Comparison of ENCODE assay signal across 8 cellular contexts in the genomic region with DNA sequence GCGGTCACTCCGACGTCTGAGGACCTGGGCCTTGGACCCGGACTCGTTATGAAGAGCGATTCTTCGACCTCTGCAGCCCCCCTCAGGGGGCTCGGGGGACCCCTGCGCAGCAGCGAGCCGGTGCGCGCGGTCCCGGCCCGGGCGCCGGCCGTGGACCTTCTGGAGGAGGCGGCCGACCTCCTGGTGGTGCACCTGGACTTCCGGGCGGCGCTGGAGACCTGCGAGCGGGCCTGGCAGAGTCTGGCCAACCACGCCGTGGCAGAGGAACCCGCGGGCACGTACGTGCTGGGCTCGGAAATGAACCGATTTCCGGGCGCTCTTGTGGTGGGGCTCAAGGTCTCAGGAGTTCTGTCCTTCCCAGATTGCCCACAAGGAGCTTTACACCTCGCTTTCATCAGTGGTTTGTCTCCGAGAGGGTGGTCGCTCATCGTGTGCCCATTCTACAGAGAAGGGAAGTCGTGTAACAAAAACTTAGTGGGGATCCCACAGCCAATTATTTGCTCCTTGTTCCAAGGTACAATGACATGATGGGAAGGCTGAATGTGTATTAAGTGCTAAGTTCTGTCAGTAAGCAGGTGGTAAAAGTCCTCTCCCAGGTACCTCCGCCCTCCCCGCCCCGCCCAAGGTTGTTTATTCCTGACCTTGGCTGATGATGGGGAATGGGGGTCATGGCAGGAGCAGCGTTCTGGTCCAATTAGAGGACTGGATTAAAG. TPM values are rescaled to one million over a fixed set of nuclear protein-coding genes. Genes with fewer than 3 reads are reported as not detected.
DNase-seq lines count a peak whose midpoint lies in the region; ATAC-seq and TF ChIP-seq lines count a peak whose summit lies in the region.

No MANE protein-coding gene starts in this region.

- no peak for TF ChIP-seq EP300 in stomach (IDR thresholded peaks at IDR 0.05)

- TF ChIP-seq CTCF in HL-60 (IDR thresholded peaks at IDR 0.05; ENCODE audit: insufficient read depth, low read length), result no peak
- no peak; the same call in 1 of the 2 replicates for TF ChIP-seq CTCF in VCaP (conservative IDR thresholded peaks at IDR 0.05)
- TF ChIP-seq CTCF in coronary artery (IDR thresholded peaks at IDR 0.05), result no peak
- TF ChIP-seq CTCF in lung (IDR thresholded peaks at IDR 0.05; ENCODE audit: control extremely low read depth, extremely low read depth), result no peak
- no peak for TF ChIP-seq CTCF in stomach (IDR thresholded peaks at IDR 0.05)

- CTCF ChIA-PET in activated CD4-positive, alpha-beta T cell treated with anti-CD3 and anti-CD28 coated beads for 36 hours (lab: Charles Lee), result interaction anchor here (0.7 to 5.2 kb wide), 7 partner anchors 9 to 311 kb away, joined by 3 to 37 read pairs (median 4); partner anchors contain the start of gene USP18

- H3K4me1 Mint-ChIP-seq in activated CD4-positive, alpha-beta T cell treated with anti-CD3 and anti-CD28 coated beads for 36 hours, result peaks cover 52% of the 10 kb centered on the region

- H3K4me3 ChIP-seq in HL-60 (replicated peaks; ENCODE audit: insufficient read depth, low read length) (peak overlapping the region; percentile 81), coronary artery (peak overlapping the region; percentile 74), lung (peak overlapping the region; percentile 96), stomach (peak overlapping the region; percentile 73 to 95 (median 85))

- H3K36me3 Mint-ChIP-seq in activated CD4-positive, alpha-beta T cell treated with anti-CD3 and anti-CD28 coated beads for 36 hours (ENCODE audit: low read depth), result peaks cover 44% of the 10 kb centered on the region

- H3K9me3 ChIP-seq in lung (ENCODE audit: control insufficient read depth in 2 of 2, insufficient read depth in 1 of 2, low read length in 1 of 2) (no peaks in the 10 kb centered on the region), stomach (no peaks in the 10 kb centered on the region)

- H3K27me3 Mint-ChIP-seq in activated CD4-positive, alpha-beta T cell treated with anti-CD3 and anti-CD28 coated beads for 36 hours, result no peaks in the 10 kb centered on the region

- H3K27ac ChIP-seq in HL-60 (replicated peaks) (peak overlapping the region; percentile 88), VCaP (peak overlapping the region; percentile 84), coronary artery (peak overlapping the region; percentile 72 to 79), lung (ENCODE audit: low read depth in 1 of 2, low read length in 1 of 2) (peak overlapping the region; percentile 75 to 78), stomach (peak overlapping the region; percentile 82 to 89 (median 89))

- POLR2A ChIA-PET in activated CD4-positive, alpha-beta T cell treated with anti-CD3 and anti-CD28 coated beads for 36 hours (lab: Charles Lee), result interaction anchor here (1.0 to 2.1 kb wide), 7 partner anchors 10 to 77 kb away, joined by 3 to 11 read pairs (median 5); partner anchors contain the start of gene USP18

- H3K4me3 Mint-ChIP-seq in activated CD4-positive, alpha-beta T cell treated with anti-CD3 and anti-CD28 coated beads for 36 hours, result peak overlapping the region; percentile 89

- TF ChIP-seq POLR2A in stomach (IDR thresholded peaks at IDR 0.05), result no peak

- intact Hi-C loops in activated CD4-positive, alpha-beta T cell treated with anti-CD3 and anti-CD28 coated beads for 36 hours (cut with DNase I, micrococcal nuclease), result loop anchor here in 1 of 2 experiments (2.0 to 5.0 kb wide), 4 partner anchors 34 to 312 kb away; partner anchors contain the start of gene TUBA8
- intact Hi-C loops in stomach (cut with DNase I; ENCODE audit: low total_unique reads), result loop anchor here (10.0 kb wide), 1 partner anchor 84 kb away; no protein-coding TSS in a partner anchor

- 8% methylated on average over 45 of the region's 45 CpGs for WGBS in lung, 2 donors
- WGBS in stomach, 5 donors, result 4 to 22% (median 5%) methylated on average over 10 to 45 of the region's 45 CpGs

- peak; percentile 72 for DNase-seq in activated CD4-positive, alpha-beta T cell treated with anti-CD3 and anti-CD28 coated beads for 36 hours
- no peak for DNase-seq in activated CD4-positive, alpha-beta T cell treated with anti-CD3 and anti-CD28 coated beads for 1 hour
- DNase-seq in HL-60 (ENCODE audit: low read depth in 1 of 2, low spot score in 1 of 2), result peak; percentile 49 to 53
- DNase-seq in coronary artery (ENCODE audit: low spot score), result no peak
- no peak for DNase-seq in lung (ENCODE audit: low spot score)
- DNase-seq in stomach, result peak; percentile 60
- DNase-seq in anterior cingulate cortex (lab: John Stamatoyannopoulos, UW), result no peak

- ATAC-seq in activated CD4-positive, alpha-beta T cell treated with anti-CD3 and anti-CD28 coated beads for 36 hours, result peak; percentile 19
- ATAC-seq in lung (ENCODE audit: insufficient read depth, low FRiP score), result no peak

- H3K27me3 ChIP-seq in HL-60 (ENCODE audit: insufficient read depth, poor library complexity, severe bottlenecking) (no peaks in the 10 kb centered on the region), lung (ENCODE audit: control insufficient read depth, insufficient read depth) (no peaks in the 10 kb centered on the region), stomach (no peaks in the 10 kb centered on the region)

- peaks cover 10 to 13% of the 10 kb centered on the region in 2 donors for H3K36me3 ChIP-seq in lung (ENCODE audit: control insufficient read depth in 2 of 2, insufficient read depth in 2 of 2, low read length in 2 of 2)
- H3K36me3 ChIP-seq in stomach, result peaks cover 15 to 43% (median 41%) of the 10 kb centered on the region in 4 donors

- H3K9me3 Mint-ChIP-seq in activated CD4-positive, alpha-beta T cell treated with anti-CD3 and anti-CD28 coated beads for 36 hours (ENCODE audit: low read depth), result no peaks in the 10 kb centered on the region

- H3K4me1 ChIP-seq in lung (ENCODE audit: control insufficient read depth in 2 of 2, insufficient read depth in 2 of 2, low read length in 2 of 2) (peaks cover 6 to 10% of the 10 kb centered on the region in 2 donors), stomach (peaks cover 22 to 52% (median 37%) of the 10 kb centered on the region in 4 donors)

- H3K27ac Mint-ChIP-seq in activated CD4-positive, alpha-beta T cell treated with anti-CD3 and anti-CD28 coated beads for 36 hours, result peak overlapping the region; percentile 98

RNA-seq across cellular contexts. Expression of gene PEX26, which starts 0.7 kb away (rescaled TPM):
- total RNA-seq in activated CD4-positive, alpha-beta T cell treated with anti-CD3 and anti-CD28 coated beads for 36 hours, result 10 to 100 TPM; 50.7 to 58.0 TPM
- 10 to 100 TPM; 19.1 to 36.9 TPM for total RNA-seq in lung
- polyA plus RNA-seq in lung, result 10 to 100 TPM; 16.9 to 19.8 TPM
- 100 to 1,000 TPM in 1 of 5 donors, 10 to 100 TPM in 4; 11.7 to 564 (median 17.9) TPM for total RNA-seq in stomach
- polyA plus RNA-seq in stomach, result 10 to 100 TPM in 2 of 3 donors, 1 to 10 TPM in 1; 6.7 to 20.5 (median 12.7) TPM

RNA-seq across cellular contexts. Expression of gene TUBA8, which starts 32.1 kb away (rescaled TPM):
- 1 to 10 TPM; 1.9 to 2.6 TPM for total RNA-seq in activated CD4-positive, alpha-beta T cell treated with anti-CD3 and anti-CD28 coated beads for 36 hours
- total RNA-seq in lung, result 1 to 10 TPM in 1 of 2 donors, under 1 TPM in 1; 0.17 to 2.1 TPM
- polyA plus RNA-seq in lung, result 1 to 10 TPM; 1.4 to 1.6 TPM
- not detected for total RNA-seq in stomach
- 1 to 10 TPM; 3.1 to 4.1 (median 3.5) TPM for polyA plus RNA-seq in stomach

RNA-seq across cellular contexts. Expression of gene MICAL3, which starts 54.1 kb away (rescaled TPM):
- total RNA-seq in activated CD4-positive, alpha-beta T cell treated with anti-CD3 and anti-CD28 coated beads for 36 hours, result 10 to 100 TPM; 21.9 to 22.5 TPM
- total RNA-seq in lung, result 10 to 100 TPM; 24.6 to 30.7 TPM
- polyA plus RNA-seq in lung, result 1 to 10 TPM; 4.4 to 6.2 TPM
- 100 to 1,000 TPM in 1 of 5 donors, 10 to 100 TPM in 4; 17.5 to 130 (median 37.3) TPM for total RNA-seq in stomach
- polyA plus RNA-seq in stomach, result 1 to 10 TPM; 3.5 to 5.1 (median 4.9) TPM

Comparison
In these comparisons a context has a peak if more than half of its experiments do, and no peak if none do; other contexts are left out.
1. DNase-seq: peak in activated CD4-positive, alpha-beta T cell treated with anti-CD3 and anti-CD28 coated beads for 36 hours (single experiment), HL-60 (2 of 2) and stomach (single experiment); none in activated CD4-positive, alpha-beta T cell treated with anti-CD3 and anti-CD28 coated beads for 1 hour (single experiment), coronary artery (single experiment), lung (single experiment) and anterior cingulate cortex (0 of 58).
2. Peak in every context shown above with its lines, with median percentiles within 50 percentile points of each other: H3K27ac ChIP-seq and H3K4me3 ChIP-seq.